In genomic region chr6:39367661-39368060, GRCh38 we compare ENCODE assay signal across 14 cellular contexts.
"Had no signal": no experiment of that assay in that cellular context is flagged by ENCODE, and none has a peak within 500 bp of the region (broad histone marks: within the 10 kb centered on the region; RNA-seq: fewer than 3 reads in every experiment).

No MANE protein-coding gene starts in this region.

- DNase-seq: activated CD4-positive, alpha-beta T cell treated with anti-CD3 and anti-CD28 coated beads, Interleukin-2, amount 50 U/mL, for 4 hours; activated gamma-delta T cell; endodermal cell; foreskin fibroblast; left cardiac atrium; lower lobe of right lung; stimulated activated CD4-positive, alpha-beta T cell treated with anti-CD3 and anti-CD28 coated beads, Interleukin-1b, Interleukin-23, amount 100 ng/mL, for 48 hours; stimulated activated CD8-positive, alpha-beta memory T cell treated with anti-CD3 and anti-CD28 coated beads, Interleukin-4, amount 100 ng/mL, for 48 hours; stimulated activated naive CD4-positive, alpha-beta T cell; tibial artery had no signal

- H3K4me1 Mint-ChIP-seq: activated naive CD4-positive, alpha-beta T cell treated with anti-CD3 and anti-CD28 coated beads, Interleukin-2, amount 50 U/mL, for 24 hours; endodermal cell had no signal

- H3K9me3 Mint-ChIP-seq: activated naive CD4-positive, alpha-beta T cell treated with anti-CD3 and anti-CD28 coated beads, Interleukin-2, amount 50 U/mL, for 24 hours; endodermal cell had no signal

- H3K27ac ChIP-seq: epithelial cell of prostate, lower lobe of right lung, tibial artery had no signal

- H3K36me3 Mint-ChIP-seq: activated naive CD4-positive, alpha-beta T cell treated with anti-CD3 and anti-CD28 coated beads, Interleukin-2, amount 50 U/mL, for 24 hours; mesothelial cell of epicardium had no signal

- H3K27ac Mint-ChIP-seq: activated naive CD4-positive, alpha-beta T cell treated with anti-CD3 and anti-CD28 coated beads, Interleukin-2, amount 50 U/mL, for 24 hours; endodermal cell; mesothelial cell of epicardium had no signal

- ATAC-seq: lower lobe of right lung had no signal

- H3K4me3 Mint-ChIP-seq: activated naive CD4-positive, alpha-beta T cell treated with anti-CD3 and anti-CD28 coated beads, Interleukin-2, amount 50 U/mL, for 24 hours; endodermal cell; mesothelial cell of epicardium; nephron had no signal
